In the genomic region with DNA sequence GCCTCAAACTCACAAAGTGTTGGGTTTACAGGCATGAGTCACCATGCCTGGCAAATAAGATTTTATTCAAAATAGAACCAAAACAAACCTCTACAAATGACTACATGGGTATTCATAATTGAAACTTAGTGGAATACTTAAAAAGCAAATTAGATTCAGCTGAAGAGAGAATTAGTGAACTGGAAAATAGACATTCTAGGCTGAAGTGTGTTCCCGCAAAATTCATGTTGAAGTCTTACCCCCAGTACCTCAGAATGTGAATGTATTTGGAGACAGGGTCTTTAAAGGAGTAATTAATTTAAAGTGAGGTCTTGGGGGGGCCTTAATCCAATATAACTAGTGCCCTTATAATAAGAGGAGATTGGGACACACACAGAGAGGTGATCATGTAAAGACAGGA, we compare ENCODE assay signal across 27 cellular contexts.
"Had no signal": no experiment of that assay in that cellular context is flagged by ENCODE, and none has a peak within 500 bp of the region (broad histone marks: within the 10 kb centered on the region; RNA-seq: fewer than 3 reads in every experiment).

No MANE protein-coding gene starts in this region.

- H3K4me3 ChIP-seq: coronary artery, dorsolateral prefrontal cortex, esophagus squamous epithelium, gastroesophageal sphincter, heart right ventricle, hepatocyte had no signal

- H3K4me2 ChIP-seq: hepatocyte had no signal

- ATAC-seq: activated CD4-positive, alpha-beta T cell treated with anti-CD3 and anti-CD28 coated beads for 36 hours; activated CD8-positive, alpha-beta memory T cell treated with anti-CD3 and anti-CD28 coated beads, Interleukin-2, amount 10 ng/mL, durations not matched to agents 7 days and 5 days; activated CD8-positive, alpha-beta T cell treated with anti-CD3 and anti-CD28 coated beads, Interleukin-2, amount 10 ng/mL, durations not matched to agents 7 days and 5 days; effector memory CD8-positive, alpha-beta T cell; gastroesophageal sphincter; heart right ventricle had no signal

- FAIRE-seq: astrocyte, bronchial epithelial cell, endothelial cell of umbilical vein had no signal

- H3K27me3 ChIP-seq: brain microvascular endothelial cell, dorsolateral prefrontal cortex, hepatocyte had no signal

- DNase-seq: activated CD4-positive, alpha-beta memory T cell treated with anti-CD3 and anti-CD28 coated beads for 36 hours; activated CD4-positive, alpha-beta T cell treated with anti-CD3 and anti-CD28 coated beads for 36 hours; activated CD4-positive, alpha-beta T cell treated with anti-CD3 and anti-CD28 coated beads, Interleukin-2, amount 10 ng/mL, durations not matched to agents 24 days and 14 days; activated CD4-positive, CD25-positive, alpha-beta regulatory T cell; activated CD4-positive, CD25-positive, alpha-beta regulatory T cell treated with anti-CD3 and anti-CD28 coated beads, Interleukin-2, amount 50 U/mL, for 72 hours; activated CD8-positive, alpha-beta memory T cell treated with anti-CD3 and anti-CD28 coated beads, Interleukin-2, amount 50 U/mL, for 4 hours; activated CD8-positive, alpha-beta T cell treated with anti-CD3 and anti-CD28 coated beads, Interleukin-2, amount 10 ng/mL, durations not matched to agents 7 days and 5 days; activated effector memory CD4-positive, alpha-beta T cell treated with anti-CD3 and anti-CD28 coated beads, Interleukin-2, amount 50 U/mL, for 16 hours; activated naive CD4-positive, alpha-beta T cell treated with anti-CD3 and anti-CD28 coated beads, Interleukin-2, amount 50 U/mL, for 16 hours; activated T-cell treated with anti-CD3 and anti-CD28 coated beads, Interleukin-2, amount 50 U/mL, for 1 hour; amniotic stem cell; anterior cingulate cortex; brain microvascular endothelial cell; effector memory CD8-positive, alpha-beta T cell; esophagus squamous epithelium; foreskin melanocyte; heart right ventricle; T-helper 2 cell had no signal

- H3K79me2 ChIP-seq: hepatocyte had no signal

- H2AFZ ChIP-seq: hepatocyte had no signal

- H3K36me3 ChIP-seq: brain microvascular endothelial cell, esophagus squamous epithelium, gastroesophageal sphincter, heart right ventricle had no signal

- H3K27ac ChIP-seq: brain microvascular endothelial cell, coronary artery, epithelial cell of prostate, esophagus squamous epithelium, gastroesophageal sphincter, heart right ventricle, hepatocyte had no signal
